ENCODE assay signal across 1 cellular context in the genomic region with DNA sequence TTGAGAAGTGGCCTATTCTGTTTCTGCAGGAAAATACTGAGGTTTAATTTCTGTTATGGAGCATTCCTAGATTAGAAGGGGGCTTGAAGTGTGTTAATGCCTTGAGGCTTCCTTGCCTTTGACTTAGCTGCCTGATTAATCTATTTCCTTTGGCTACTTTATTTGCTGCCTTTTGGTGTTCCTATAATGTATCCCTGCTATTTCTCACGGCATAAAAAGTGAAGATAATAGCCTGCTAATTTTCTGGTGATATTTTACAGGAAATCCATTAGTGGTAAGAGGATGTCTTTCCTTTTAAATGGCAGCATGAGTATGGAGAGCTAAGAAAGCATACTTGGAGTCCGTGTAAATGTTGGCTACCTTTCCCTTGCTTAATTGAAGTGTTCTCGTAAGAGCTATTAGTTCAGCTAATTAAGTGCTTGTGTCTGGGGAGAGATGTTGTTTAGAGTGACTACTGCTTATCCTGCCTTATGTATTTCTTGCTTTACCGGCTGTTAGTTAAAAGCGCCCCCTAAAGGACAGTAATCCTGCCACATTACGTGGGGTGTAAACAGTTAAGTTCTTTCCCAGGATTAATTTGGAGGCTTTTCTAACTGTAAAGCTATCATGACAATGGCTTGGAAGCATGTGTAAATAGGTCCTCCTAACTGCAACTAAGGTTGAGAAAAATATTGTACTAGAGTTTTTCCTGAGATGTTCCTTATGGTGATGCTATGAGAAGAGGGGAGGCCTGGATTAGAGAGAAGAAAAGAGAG.
TF ChIP-seq lines count a peak whose summit lies in the region.

No MANE protein-coding gene starts in this region.

TF ChIP-seq in IMR-90, 13 proteins besides CTCF, POLR2A, EP300 and RAD21:
- TF ChIP-seq BHLHE40 (IDR thresholded peaks at IDR 0.05; ENCODE audit: low read depth, low read length) = no peak
- TF ChIP-seq SMC3 (IDR thresholded peaks at IDR 0.05; ENCODE audit: low read depth, low read length) = no peak
- TF ChIP-seq RCOR1 (IDR thresholded peaks at IDR 0.05; ENCODE audit: insufficient replicate concordance, low read length) = no peak
- TF ChIP-seq MAFK (IDR thresholded peaks at IDR 0.05; ENCODE audit: low read depth, low read length) = no peak
- TF ChIP-seq RFX5 (IDR thresholded peaks at IDR 0.05; ENCODE audit: low read depth, low read length) = no peak
- no peak for TF ChIP-seq CHD1 (IDR thresholded peaks at IDR 0.05; ENCODE audit: low read depth, low read length)
- TF ChIP-seq, protein P1, sequence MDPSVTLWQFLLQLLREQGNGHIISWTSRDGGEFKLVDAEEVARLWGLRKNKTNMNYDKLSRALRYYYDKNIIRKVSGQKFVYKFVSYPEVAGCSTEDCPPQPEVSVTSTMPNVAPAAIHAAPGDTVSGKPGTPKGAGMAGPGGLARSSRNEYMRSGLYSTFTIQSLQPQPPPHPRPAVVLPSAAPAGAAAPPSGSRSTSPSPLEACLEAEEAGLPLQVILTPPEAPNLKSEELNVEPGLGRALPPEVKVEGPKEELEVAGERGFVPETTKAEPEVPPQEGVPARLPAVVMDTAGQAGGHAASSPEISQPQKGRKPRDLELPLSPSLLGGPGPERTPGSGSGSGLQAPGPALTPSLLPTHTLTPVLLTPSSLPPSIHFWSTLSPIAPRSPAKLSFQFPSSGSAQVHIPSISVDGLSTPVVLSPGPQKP (IDR thresholded peaks at IDR 0.05; ENCODE audit: borderline replicate concordance, low read depth, low read length) = no peak
- TF ChIP-seq, protein P2, sequence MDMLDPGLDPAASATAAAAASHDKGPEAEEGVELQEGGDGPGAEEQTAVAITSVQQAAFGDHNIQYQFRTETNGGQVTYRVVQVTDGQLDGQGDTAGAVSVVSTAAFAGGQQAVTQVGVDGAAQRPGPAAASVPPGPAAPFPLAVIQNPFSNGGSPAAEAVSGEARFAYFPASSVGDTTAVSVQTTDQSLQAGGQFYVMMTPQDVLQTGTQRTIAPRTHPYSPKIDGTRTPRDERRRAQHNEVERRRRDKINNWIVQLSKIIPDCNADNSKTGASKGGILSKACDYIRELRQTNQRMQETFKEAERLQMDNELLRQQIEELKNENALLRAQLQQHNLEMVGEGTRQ (IDR thresholded peaks at IDR 0.05; ENCODE audit: low read depth, low read length) = no peak
- TF ChIP-seq FOS (IDR thresholded peaks at IDR 0.05; ENCODE audit: low read depth, low read length) = no peak
- TF ChIP-seq CEBPB (IDR thresholded peaks at IDR 0.05; ENCODE audit: low read depth, low read length) = no peak
- TF ChIP-seq MXI1 (IDR thresholded peaks at IDR 0.05; ENCODE audit: borderline replicate concordance, low read depth, low read length) = no peak
- no peak for TF ChIP-seq NFE2L2 (IDR thresholded peaks at IDR 0.05; ENCODE audit: low read depth, low read length)
- TF ChIP-seq MAZ (IDR thresholded peaks at IDR 0.05; ENCODE audit: borderline replicate concordance, low read depth, low read length) = no peak
